37 cellular contexts compared by ENCODE assay signal in the genomic region with DNA sequence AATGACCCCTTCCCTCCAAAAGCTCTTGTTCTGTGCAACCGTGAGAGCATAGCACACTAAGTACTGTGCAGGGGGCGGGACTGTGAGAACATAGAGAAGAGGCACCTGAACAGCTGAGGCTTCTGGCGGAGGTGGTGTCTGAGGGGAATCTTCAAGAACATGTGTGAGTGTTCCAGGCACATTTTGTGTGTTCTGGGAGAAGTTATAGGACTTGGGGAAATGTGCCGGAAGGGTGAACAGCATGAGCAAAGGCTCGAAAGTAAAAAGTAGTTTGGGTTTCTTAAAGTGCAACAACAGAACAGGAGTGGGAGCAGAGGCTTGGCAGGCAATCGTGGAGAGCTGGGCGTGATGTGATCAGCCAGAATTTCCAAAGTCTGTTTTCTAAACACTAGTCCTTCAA. TPM values are rescaled to one million over a fixed set of nuclear protein-coding genes. Genes with fewer than 3 reads are reported as not detected.
"Had no signal": no experiment of that assay in that cellular context is flagged by ENCODE, and none has a peak within 500 bp of the region (broad histone marks: within the 10 kb centered on the region; RNA-seq: fewer than 3 reads in every experiment).

No MANE protein-coding gene starts in this region.

- H3K4me1 Mint-ChIP-seq: activated naive CD8-positive, alpha-beta T cell treated with anti-CD3 and anti-CD28 coated beads for 36 hours; activated T-helper 17 cell treated with anti-CD3 and anti-CD28 coated beads, Interleukin-2, amount 50 U/mL, for 72 hours had no signal

- H3K9me3 Mint-ChIP-seq: activated CD8-positive, alpha-beta T cell treated with anti-CD3 and anti-CD28 coated beads for 36 hours; activated naive CD8-positive, alpha-beta T cell treated with anti-CD3 and anti-CD28 coated beads for 36 hours; activated T-cell treated with anti-CD3 and anti-CD28 coated beads, Interleukin-2, amount 50 U/mL, for 72 hours; activated T-helper 17 cell treated with anti-CD3 and anti-CD28 coated beads, Interleukin-2, amount 50 U/mL, for 72 hours had no signal

- H3K36me3 Mint-ChIP-seq: activated naive CD8-positive, alpha-beta T cell treated with anti-CD3 and anti-CD28 coated beads for 36 hours had no signal

- DNase-seq: activated CD4-positive, alpha-beta T cell treated with anti-CD3 and anti-CD28 coated beads for 1 hour; activated CD4-positive, alpha-beta T cell treated with anti-CD3 and anti-CD28 coated beads for 48 hours; activated CD4-positive, alpha-beta T cell treated with anti-CD3 and anti-CD28 coated beads, Interleukin-2, amount 50 U/mL, for 4 hours; activated CD4-positive, CD25-positive, alpha-beta regulatory T cell; activated CD8-positive, alpha-beta T cell treated with anti-CD3 and anti-CD28 coated beads for 36 hours; activated effector memory CD4-positive, alpha-beta T cell treated with anti-CD3 and anti-CD28 coated beads, Interleukin-2, amount 50 U/mL, for 16 hours; activated naive CD4-positive, alpha-beta T cell; activated naive CD4-positive, alpha-beta T cell treated with anti-CD3 and anti-CD28 coated beads, Interleukin-2, amount 50 U/mL, for 16 hours; activated naive CD8-positive, alpha-beta T cell treated with anti-CD3 and anti-CD28 coated beads for 36 hours; activated T-cell treated with anti-CD3 and anti-CD28 coated beads, Interleukin-2, amount 50 U/mL, for 1 hour; activated T-cell treated with anti-CD3 and anti-CD28 coated beads, Interleukin-2, amount 50 U/mL, for 72 hours; amniotic stem cell; aorta; brain microvascular endothelial cell; central memory CD4-positive, alpha-beta T cell; Karpas-422; KBM-7; NCI-H1105; NCI-H1417 treated with DMSO at 0.1 percent for 48 hours; NCI-H1694 treated with DMSO at 0.1 percent for 48 hours; NCI-H2029; NCI-H2171; NCI-H345; NCI-H526 treated with DMSO at 0.1 percent for 48 hours; NCI-H82; NK-92 treated with Interleukin-12 subunit alpha and Interleukin-12 subunit beta, amount 100 ng/mL, for 24 hours; PC-9; Right ventricle myocardium superior; SJCRH30; T1000; WERI-Rb-1 had no signal

- H3K27ac Mint-ChIP-seq: activated CD8-positive, alpha-beta T cell treated with anti-CD3 and anti-CD28 coated beads for 36 hours; activated naive CD8-positive, alpha-beta T cell treated with anti-CD3 and anti-CD28 coated beads for 36 hours; activated T-cell treated with anti-CD3 and anti-CD28 coated beads, Interleukin-2, amount 50 U/mL, for 72 hours; activated T-helper 17 cell treated with anti-CD3 and anti-CD28 coated beads, Interleukin-2, amount 50 U/mL, for 72 hours; IgD-negative memory B cell had no signal

- H3K4me3 Mint-ChIP-seq: activated CD8-positive, alpha-beta T cell treated with anti-CD3 and anti-CD28 coated beads for 36 hours; activated naive CD8-positive, alpha-beta T cell treated with anti-CD3 and anti-CD28 coated beads for 36 hours; activated T-cell treated with anti-CD3 and anti-CD28 coated beads, Interleukin-2, amount 50 U/mL, for 72 hours; activated T-helper 17 cell treated with anti-CD3 and anti-CD28 coated beads, Interleukin-2, amount 50 U/mL, for 72 hours had no signal

RNA-seq across cellular contexts. Expression of a gene that starts 12.4 kb away (rescaled TPM):
- total RNA-seq: activated CD8-positive, alpha-beta memory T cell treated with anti-CD3 and anti-CD28 coated beads for 36 hours; activated CD8-positive, alpha-beta T cell treated with anti-CD3 and anti-CD28 coated beads for 36 hours; activated naive CD8-positive, alpha-beta T cell treated with anti-CD3 and anti-CD28 coated beads for 36 hours; activated T-cell treated with anti-CD3 and anti-CD28 coated beads, Interleukin-2, amount 50 U/mL, for 72 hours; activated T-helper 17 cell treated with anti-CD3 and anti-CD28 coated beads, Interleukin-2, amount 50 U/mL, for 72 hours; NCI-H460; T-helper 1 cell treated with Interleukin-12 subunit alpha and Interleukin-12 subunit beta and Interleukin-4 antibody, amounts not matched to agents 30 ng/mL and 1 ng/mL, for 36 hours; T-helper 2 cell treated with Interferon-gamma antibody and Interleukin-4, amounts not matched to agents 100 ng/mL and 5 ng/mL, for 36 hours had no signal
